Comparison of ENCODE assay signal across 2 cellular contexts in genomic region chr17:64651889-64652288, GRCh38.
TF ChIP-seq lines count a peak whose summit lies in the region.

No MANE protein-coding gene starts in this region.

TF ChIP-seq in A549, 52 proteins besides CTCF, POLR2A, EP300 and RAD21:
- TF ChIP-seq MYC (IDR thresholded peaks at IDR 0.05; ENCODE audit: borderline replicate concordance, low read length) = no peak
- no peak for TF ChIP-seq ZNF302 (CRISPR knock-in tag; IDR thresholded peaks at IDR 0.05)
- TF ChIP-seq CBX8 (IDR thresholded peaks at IDR 0.05) = no peak
- no peak for TF ChIP-seq HES2 (IDR thresholded peaks at IDR 0.05)
- TF ChIP-seq JUN (IDR thresholded peaks at IDR 0.05) = no peak
- TF ChIP-seq RARB (CRISPR knock-in tag; IDR thresholded peaks at IDR 0.05) = no peak

TF ChIP-seq in WTC11, 78 proteins besides CTCF, POLR2A, EP300 and RAD21:
- TF ChIP-seq RORB (CRISPR knock-in tag; IDR thresholded peaks at IDR 0.05) (no peak), NFYB (CRISPR knock-in tag; conservative IDR thresholded peaks at IDR 0.05; ENCODE audit: low read depth) (no peak), OVOL2 (CRISPR knock-in tag; IDR thresholded peaks at IDR 0.05; ENCODE audit: borderline replicate concordance) (no peak), SMAD4 (CRISPR knock-in tag; IDR thresholded peaks at IDR 0.05) (no peak), ZNF263 (CRISPR knock-in tag; IDR thresholded peaks at IDR 0.05; ENCODE audit: low read depth) (no peak), ZNF671 (CRISPR knock-in tag; IDR thresholded peaks at IDR 0.05) (no peak), ZNF423 (CRISPR knock-in tag; IDR thresholded peaks at IDR 0.05) (no peak), ZNF512 (CRISPR knock-in tag; IDR thresholded peaks at IDR 0.05; ENCODE audit: borderline replicate concordance) (no peak), ZBTB21 (CRISPR knock-in tag; IDR thresholded peaks at IDR 0.05; ENCODE audit: borderline replicate concordance) (no peak)
- TF ChIP-seq, protein P1, sequence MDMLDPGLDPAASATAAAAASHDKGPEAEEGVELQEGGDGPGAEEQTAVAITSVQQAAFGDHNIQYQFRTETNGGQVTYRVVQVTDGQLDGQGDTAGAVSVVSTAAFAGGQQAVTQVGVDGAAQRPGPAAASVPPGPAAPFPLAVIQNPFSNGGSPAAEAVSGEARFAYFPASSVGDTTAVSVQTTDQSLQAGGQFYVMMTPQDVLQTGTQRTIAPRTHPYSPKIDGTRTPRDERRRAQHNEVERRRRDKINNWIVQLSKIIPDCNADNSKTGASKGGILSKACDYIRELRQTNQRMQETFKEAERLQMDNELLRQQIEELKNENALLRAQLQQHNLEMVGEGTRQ (CRISPR knock-in tag; IDR thresholded peaks at IDR 0.05) = no peak
